ENCODE assay signal across 21 cellular contexts in the genomic region with DNA sequence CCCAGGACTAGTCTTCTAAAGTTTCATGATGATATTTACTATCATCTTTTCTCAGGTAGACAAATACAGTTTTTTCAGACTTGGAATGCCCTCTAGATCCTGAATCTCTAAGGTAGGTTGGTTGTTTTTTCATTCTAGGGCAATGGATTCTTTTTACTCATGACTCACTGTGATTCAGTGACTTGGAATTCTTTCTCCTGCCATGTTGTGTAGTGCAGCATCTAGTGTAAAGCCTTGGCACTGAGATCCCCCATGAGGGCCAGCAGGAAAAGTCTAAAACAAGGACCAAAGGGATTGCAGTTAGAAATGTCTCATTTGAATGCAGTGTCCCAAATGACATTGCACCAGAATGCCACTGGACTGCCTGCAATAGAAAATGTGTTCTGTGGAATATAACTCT.
A peak's percentile ranks its signal among the peaks of the same experiment; 100 is the strongest.
DNase-seq lines count a peak whose midpoint lies in the region; ATAC-seq, FAIRE-seq and TF ChIP-seq lines count a peak whose summit lies in the region.
"Had no signal": no experiment of that assay in that cellular context is flagged by ENCODE, and none has a peak within 500 bp of the region (broad histone marks: within the 10 kb centered on the region; RNA-seq: fewer than 3 reads in every experiment).

No MANE protein-coding gene starts in this region.

- H3K36me3 ChIP-seq in mammary epithelial cell (ENCODE audit: insufficient read depth, low read length) (no peaks in the 10 kb centered on the region), keratinocyte (ENCODE audit: control insufficient read depth in 2 of 2, extremely low read depth in 1 of 2, insufficient read depth in 2 of 2, low read length in 2 of 2) (no peaks in the 10 kb centered on the region), thoracic aorta (no peaks in the 10 kb centered on the region)
- H3K36me3 ChIP-seq: BLaER1 treated with 17β-estradiol and CSF1 and Interleukin-3, amounts not matched to agents 10 nM and 100 nM; gastrocnemius medialis had no signal

- CTCF ChIA-PET in mammary epithelial cell (lab: Charles Lee; ENCODE audit: low non-redundant PET), result no interaction called here

- H3K4me2 ChIP-seq in mammary epithelial cell (ENCODE audit: insufficient read depth, low read depth, low read length), result no peak overlapping the region
- no peak overlapping the region for H3K4me2 ChIP-seq in keratinocyte (ENCODE audit: control insufficient read depth, extremely low read depth, insufficient read depth, low read depth, low read length)
- H3K4me2 ChIP-seq: BLaER1 treated with 17β-estradiol and CSF1 and Interleukin-3, amounts not matched to agents 10 nM and 100 nM; KMS-11 had no signal

- H3K4me3 ChIP-seq in mammary epithelial cell (replicated peaks in 1 of 3; ENCODE audit: insufficient read depth in 1 of 3, low read depth in 2 of 3, low read length in 3 of 3), result no peak overlapping the region
- H3K4me3 ChIP-seq in keratinocyte (ENCODE audit: control insufficient read depth in 2 of 3, extremely low read depth in 1 of 3, insufficient read depth in 2 of 3, low read depth in 1 of 3, low read length in 3 of 3), result no peak overlapping the region
- H3K4me3 ChIP-seq in thoracic aorta, result no peak overlapping the region
- H3K4me3 ChIP-seq: BLaER1 treated with 17β-estradiol and CSF1 and Interleukin-3, amounts not matched to agents 10 nM and 100 nM; gastrocnemius medialis; SK-N-MC had no signal

- in situ Hi-C loops in mammary epithelial cell (cut with MboI; ENCODE audit: low sequenced_read_pairs in 2 of 2), result no loop called here

- intact Hi-C loops in mammary epithelial cell (cut with micrococcal nuclease), result no loop called here

- H3K9ac ChIP-seq in mammary epithelial cell (ENCODE audit: insufficient read depth, low read length) (no peak overlapping the region), keratinocyte (ENCODE audit: control insufficient read depth, extremely low read depth, insufficient read depth, low read length) (no peak overlapping the region)
- H3K9ac ChIP-seq: BLaER1 treated with 17β-estradiol and CSF1 and Interleukin-3, amounts not matched to agents 10 nM and 100 nM; KMS-11; parathyroid adenoma had no signal

- H3K9me3 ChIP-seq in mammary epithelial cell (replicated peaks; ENCODE audit: insufficient read depth, low read length), result no peaks in the 10 kb centered on the region
- H3K9me3 ChIP-seq in keratinocyte (ENCODE audit: control insufficient read depth, low read depth, low read length), result no peaks in the 10 kb centered on the region
- no peaks in the 10 kb centered on the region for H3K9me3 ChIP-seq in thoracic aorta
- H3K9me3 ChIP-seq: gastrocnemius medialis had no signal

- no peaks in the 10 kb centered on the region for H4K20me1 ChIP-seq in mammary epithelial cell (ENCODE audit: insufficient read depth, low read length)
- H4K20me1 ChIP-seq in keratinocyte (ENCODE audit: control insufficient read depth, extremely low read depth, insufficient read depth, low read length), result no peaks in the 10 kb centered on the region
- H4K20me1 ChIP-seq: BLaER1 treated with 17β-estradiol and CSF1 and Interleukin-3, amounts not matched to agents 10 nM and 100 nM had no signal

- no peaks in the 10 kb centered on the region for H3K27me3 ChIP-seq in mammary epithelial cell (ENCODE audit: insufficient read depth, low read length)
- no peaks in the 10 kb centered on the region for H3K27me3 ChIP-seq in keratinocyte (ENCODE audit: control insufficient read depth, extremely low read depth, insufficient read depth, low read length)
- no peaks in the 10 kb centered on the region for H3K27me3 ChIP-seq in thoracic aorta (replicated peaks; ENCODE audit: insufficient read depth)
- H3K27me3 ChIP-seq: BLaER1 treated with 17β-estradiol and CSF1 and Interleukin-3, amounts not matched to agents 10 nM and 100 nM; gastrocnemius medialis had no signal

- peak; percentile 90 for FAIRE-seq in keratinocyte (lab: Jason Lieb, UNC)
- FAIRE-seq: colon had no signal

- H3K9me1 ChIP-seq in keratinocyte (ENCODE audit: control insufficient read depth, extremely low read depth, insufficient read depth, low read length), result no peaks in the 10 kb centered on the region

- TF ChIP-seq CTCF in mammary epithelial cell (conservative IDR thresholded peaks at IDR 0.05 in 1 of 2, IDR thresholded peaks at IDR 0.05 in 1 of 2; ENCODE audit: extremely low read depth in 1 of 2, insufficient read depth in 1 of 2, low read depth in 1 of 2, low read length in 2 of 2) (peak in 1 of 2 donors; percentile 12), keratinocyte (optimal IDR thresholded peaks at IDR 0.05 in 1 of 3, IDR thresholded peaks at IDR 0.05 in 1 of 3, conservative IDR thresholded peaks at IDR 0.05 in 1 of 3; ENCODE audit: extremely low read depth in 1 of 3, insufficient read depth in 2 of 3, low read length in 3 of 3) (peak in 2 of 3 experiments; percentile 2 to 12), thoracic aorta (IDR thresholded peaks at IDR 0.05) (no peak)

- dilution Hi-C loops in mammary epithelial cell (cut with HindIII; ENCODE audit: low sequenced_read_pairs) (no loop called here), keratinocyte (cut with MboI; ENCODE audit: extremely low pct_ligation_motif_present, low sequenced_read_pairs) (no loop called here)

- ATAC-seq in thoracic aorta (ENCODE audit: insufficient number of reproducible peaks, low FRiP score, low read depth) (peak; percentile 28), HG03280 (IDR thresholded peaks at IDR 0.05; ENCODE audit: unreplicated experiment) (no peak), GM21447 (IDR thresholded peaks at IDR 0.05; ENCODE audit: unreplicated experiment) (no peak)
- ATAC-seq: gastrocnemius medialis, left ventricle myocardium superior had no signal

- H3K4me1 ChIP-seq in mammary epithelial cell (ENCODE audit: insufficient read depth, low read length), result no peaks in the 10 kb centered on the region
- H3K4me1 ChIP-seq in keratinocyte (ENCODE audit: control insufficient read depth, extremely low read depth, insufficient read depth, low read length), result peaks cover 3% of the 10 kb centered on the region
- H3K4me1 ChIP-seq in thoracic aorta (ENCODE audit: control insufficient read depth in 1 of 2, low read depth in 2 of 2), result no peaks in the 10 kb centered on the region
- H3K4me1 ChIP-seq: BLaER1 treated with 17β-estradiol and CSF1 and Interleukin-3, amounts not matched to agents 10 nM and 100 nM; gastrocnemius medialis; parathyroid adenoma had no signal

- H2AFZ ChIP-seq in mammary epithelial cell (ENCODE audit: low read depth, low read length) (no peak overlapping the region), keratinocyte (ENCODE audit: control insufficient read depth, low read length) (no peak overlapping the region)
- H2AFZ ChIP-seq: parathyroid adenoma had no signal

- DNase-seq in M059J (ENCODE audit: low read depth) (peak; percentile 54), mammary epithelial cell (peak; percentile 66), keratinocyte (ENCODE audit: low read depth, low spot score) (peak; percentile 9), thoracic aorta (ENCODE audit: low spot score) (no peak), NCI-H2227 (lab: John Stamatoyannopoulos, UW; ENCODE audit: unreplicated experiment) (no peak), DMS153 (lab: John Stamatoyannopoulos, UW) (no peak)
- DNase-seq: activated CD4-positive, CD25-positive, alpha-beta regulatory T cell treated with anti-CD3 and anti-CD28 coated beads, Interleukin-2, amount 50 U/mL, for 72 hours; GDM1; left ventricle myocardium superior; NCI-H1092 treated with DMSO at 0.1 percent for 48 hours; NCI-H2081 treated with DMSO at 0.1 percent for 48 hours; NCI-H526; stimulated activated CD8-positive, alpha-beta memory T cell treated with anti-CD3 and anti-CD28 coated beads, Interleukin-4, amount 100 ng/mL, for 48 hours had no signal

- H3K27ac ChIP-seq in mammary epithelial cell (ENCODE audit: insufficient read depth, low read depth, low read length) (no peak overlapping the region), keratinocyte (ENCODE audit: control insufficient read depth, insufficient read depth, low read length) (no peak overlapping the region), thoracic aorta (no peak overlapping the region)
- H3K27ac ChIP-seq: BLaER1 treated with 17β-estradiol and CSF1 and Interleukin-3, amounts not matched to agents 10 nM and 100 nM; gastrocnemius medialis; KMS-11; parathyroid adenoma; SK-N-MC had no signal

- BruUV-seq in mammary epithelial cell (replicated peaks; lab: Mats Ljungman, UMichigan), result no TSS peak

- H3K79me2 ChIP-seq in mammary epithelial cell (ENCODE audit: insufficient read depth, low read length), result no peaks in the 10 kb centered on the region
- H3K79me2 ChIP-seq in keratinocyte (ENCODE audit: control insufficient read depth, insufficient read depth, low read length), result no peaks in the 10 kb centered on the region
- H3K79me2 ChIP-seq: parathyroid adenoma had no signal

Comparison
In these comparisons a context has a peak if more than half of its experiments do, and no peak if none do; other contexts are left out.
1. DNase-seq: peak in M059J (single experiment), mammary epithelial cell (single experiment) and keratinocyte (single experiment); none in thoracic aorta (single experiment), NCI-H2227 (single experiment) and DMS153 (single experiment).